1 cellular context compared by ENCODE assay signal in the genomic region with DNA sequence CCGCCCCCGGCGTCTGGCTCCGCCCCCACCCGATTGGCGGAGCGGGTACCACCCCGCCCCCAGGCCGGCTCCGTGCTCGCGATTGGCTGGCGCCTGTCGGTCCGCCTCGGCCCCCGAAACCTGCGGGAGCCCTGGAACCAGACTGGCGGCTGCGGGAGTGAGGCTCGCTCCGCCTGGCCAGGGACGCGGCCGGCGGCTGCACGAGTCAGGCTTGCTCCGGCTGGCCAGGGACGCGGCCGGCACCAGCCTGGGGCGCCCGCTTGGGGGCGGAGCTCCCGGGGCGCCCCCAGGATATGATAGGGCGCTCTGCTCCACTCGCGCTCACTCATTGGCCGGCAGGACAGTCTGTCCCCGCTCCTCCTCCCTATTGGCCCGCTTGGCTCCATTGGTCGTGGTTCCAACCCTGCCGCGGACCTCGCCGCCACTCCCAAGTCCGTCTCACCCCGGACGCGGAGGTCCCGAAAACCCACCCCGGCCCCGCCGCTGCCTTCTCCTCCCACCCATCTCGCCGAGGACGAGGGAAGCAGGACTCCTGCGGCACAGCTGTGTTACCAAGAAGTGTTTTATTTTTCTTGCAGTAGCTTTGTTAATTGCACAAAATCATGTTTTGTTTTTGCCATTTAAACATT.
TF ChIP-seq lines count a peak whose summit lies in the region.

No MANE protein-coding gene starts in this region.

TF ChIP-seq in SK-N-SH, 30 proteins besides CTCF, POLR2A, EP300 and RAD21 (continued from another document):
- TF ChIP-seq, protein P1, sequence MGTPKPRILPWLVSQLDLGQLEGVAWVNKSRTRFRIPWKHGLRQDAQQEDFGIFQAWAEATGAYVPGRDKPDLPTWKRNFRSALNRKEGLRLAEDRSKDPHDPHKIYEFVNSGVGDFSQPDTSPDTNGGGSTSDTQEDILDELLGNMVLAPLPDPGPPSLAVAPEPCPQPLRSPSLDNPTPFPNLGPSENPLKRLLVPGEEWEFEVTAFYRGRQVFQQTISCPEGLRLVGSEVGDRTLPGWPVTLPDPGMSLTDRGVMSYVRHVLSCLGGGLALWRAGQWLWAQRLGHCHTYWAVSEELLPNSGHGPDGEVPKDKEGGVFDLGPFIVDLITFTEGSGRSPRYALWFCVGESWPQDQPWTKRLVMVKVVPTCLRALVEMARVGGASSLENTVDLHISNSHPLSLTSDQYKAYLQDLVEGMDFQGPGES (IDR thresholded peaks at IDR 0.05; ENCODE audit: low read depth, low read length), result peak; percentile 77
- TF ChIP-seq POLR2AphosphoS5 (IDR thresholded peaks at IDR 0.05; ENCODE audit: low read depth, low read length) (peak; percentile 53; the same call in 1 of the 2 replicates), GABPA (IDR thresholded peaks at IDR 0.05; ENCODE audit: low read depth) (no peak)
